Comparison of ENCODE assay signal across 17 cellular contexts in the genomic region with DNA sequence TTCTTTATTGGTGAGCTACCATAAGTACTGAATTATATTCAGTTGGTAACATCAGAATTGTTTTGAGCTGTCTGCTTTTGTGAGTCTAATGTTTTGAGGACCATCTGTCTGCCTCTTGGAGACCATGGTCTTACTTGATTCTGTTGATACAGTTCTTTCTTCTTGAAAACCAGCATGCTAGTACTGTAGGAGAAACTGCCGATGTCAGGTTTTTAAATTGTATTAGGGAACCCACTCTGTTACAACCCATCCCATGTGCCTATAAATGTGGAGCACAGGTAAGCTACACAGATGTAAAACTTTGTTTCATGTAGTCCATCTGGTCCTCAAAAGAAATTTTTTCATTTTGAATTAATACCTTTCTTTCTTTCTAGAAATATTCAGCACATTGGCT.
"Had no signal": no experiment of that assay in that cellular context is flagged by ENCODE, and none has a peak within 500 bp of the region (broad histone marks: within the 10 kb centered on the region; RNA-seq: fewer than 3 reads in every experiment).

No MANE protein-coding gene starts in this region.

- H3K36me3 ChIP-seq: cardiac muscle cell, prostate gland, right atrium auricular region, upper lobe of left lung had no signal

- H3K4me3 Mint-ChIP-seq: activated T-cell treated with anti-CD3 and anti-CD28 coated beads, Interleukin-2, amount 50 U/mL, for 72 hours; neural crest cell; stimulated activated naive CD8-positive, alpha-beta T cell treated with anti-CD3 and anti-CD28 coated beads, Interleukin-15, Interleukin-2, amounts not matched to agents 100 ng/mL and 50 ng/mL, for 24 hours had no signal

- H3K36me3 Mint-ChIP-seq: activated naive CD4-positive, alpha-beta T cell treated with anti-CD3 and anti-CD28 coated beads, Interleukin-2, amount 50 U/mL, for 72 hours had no signal

- H3K4me3 ChIP-seq: cardiac muscle cell, hepatocyte, prostate gland, right atrium auricular region, skin epidermis, upper lobe of left lung had no signal

- H3K4me1 Mint-ChIP-seq: neural crest cell had no signal

- H3K9me3 Mint-ChIP-seq: activated T-cell treated with anti-CD3 and anti-CD28 coated beads, Interleukin-2, amount 50 U/mL, for 72 hours; neural crest cell; stimulated activated naive CD8-positive, alpha-beta T cell treated with anti-CD3 and anti-CD28 coated beads, Interleukin-15, Interleukin-2, amounts not matched to agents 100 ng/mL and 50 ng/mL, for 24 hours had no signal

- H3K27me3 Mint-ChIP-seq: stimulated activated naive CD8-positive, alpha-beta T cell treated with anti-CD3 and anti-CD28 coated beads, Interleukin-15, Interleukin-2, amounts not matched to agents 100 ng/mL and 50 ng/mL, for 24 hours had no signal

- H3K9me3 ChIP-seq: prostate gland, right atrium auricular region, upper lobe of left lung had no signal

- ATAC-seq: activated naive CD4-positive, alpha-beta T cell treated with anti-CD3 and anti-CD28 coated beads, Interleukin-2, amount 50 U/mL, for 72 hours; activated T-cell treated with anti-CD3 and anti-CD28 coated beads, Interleukin-2, amount 50 U/mL, for 72 hours had no signal

- H3K27ac Mint-ChIP-seq: activated naive CD4-positive, alpha-beta T cell treated with anti-CD3 and anti-CD28 coated beads, Interleukin-2, amount 50 U/mL, for 72 hours; activated T-cell treated with anti-CD3 and anti-CD28 coated beads, Interleukin-2, amount 50 U/mL, for 72 hours; stimulated activated naive CD8-positive, alpha-beta T cell treated with anti-CD3 and anti-CD28 coated beads, Interleukin-15, Interleukin-2, amounts not matched to agents 100 ng/mL and 50 ng/mL, for 24 hours had no signal

- H3K4me1 ChIP-seq: right atrium auricular region, upper lobe of left lung had no signal

- H3K27me3 ChIP-seq: cardiac muscle cell, hepatocyte, right atrium auricular region, upper lobe of left lung had no signal

- H3K4me2 ChIP-seq: hepatocyte had no signal

- H3K27ac ChIP-seq: cardiac muscle cell, hepatocyte, prostate gland, right atrium auricular region, skin epidermis, upper lobe of left lung had no signal

- DNase-seq: activated CD4-positive, alpha-beta T cell treated with anti-CD3 and anti-CD28 coated beads, Interleukin-2, amount 50 U/mL, for 4 hours; activated gamma-delta T cell treated with Interleukin-2 at 50 U/mL for 16 hours; activated T-cell treated with anti-CD3 and anti-CD28 coated beads, Interleukin-2, amount 50 U/mL, for 72 hours; dermis blood vessel endothelial cell; effector memory CD4-positive, alpha-beta T cell; midbrain; stimulated activated CD4-positive, alpha-beta T cell treated with anti-CD3 and anti-CD28 coated beads, Interleukin-15, amount 100 ng/mL, for 24 hours; stimulated activated CD4-positive, alpha-beta T cell treated with anti-CD3 and anti-CD28 coated beads, Interleukin-2, amount 100 ng/mL, for 48 hours; upper lobe of left lung had no signal

- H2AFZ ChIP-seq: hepatocyte had no signal
